In genomic region chr5:86880785-86881492, GRCh38 we compare ENCODE assay signal across 8 cellular contexts.
DNase-seq lines count a peak whose midpoint lies in the region; ATAC-seq, FAIRE-seq and TF ChIP-seq lines count a peak whose summit lies in the region.

No MANE protein-coding gene starts in this region.

- FAIRE-seq in G401.6 (lab: Jason Lieb, UNC), result peak; percentile 63

- H3K27ac Mint-ChIP-seq in activated naive CD4-positive, alpha-beta T cell treated with anti-CD3 and anti-CD28 coated beads, Interleukin-2, amount 50 U/mL, for 72 hours, result no peak overlapping the region

- no peaks in the 10 kb centered on the region for H3K4me1 ChIP-seq in NT2/D1 (ENCODE audit: insufficient read depth, insufficient read length)
- no peaks in the 10 kb centered on the region for H3K4me1 ChIP-seq in psoas muscle

- no peaks in the 10 kb centered on the region for H3K9me3 Mint-ChIP-seq in activated naive CD4-positive, alpha-beta T cell treated with anti-CD3 and anti-CD28 coated beads, Interleukin-2, amount 50 U/mL, for 72 hours

- no peak overlapping the region for H3K4me3 ChIP-seq in NT2/D1 (ENCODE audit: insufficient read length, low read depth)
- H3K4me3 ChIP-seq in psoas muscle, result no peak overlapping the region

- peak; percentile 52 for TF ChIP-seq CTCF in psoas muscle (IDR thresholded peaks at IDR 0.05)

- no peak overlapping the region for H3K9ac ChIP-seq in NT2/D1 (ENCODE audit: insufficient read length, low read depth)

- ATAC-seq in GM21528 (IDR thresholded peaks at IDR 0.05; ENCODE audit: low FRiP score, unreplicated experiment), result peak; percentile 90
- peak; percentile 72 to 94 for ATAC-seq in activated naive CD4-positive, alpha-beta T cell treated with anti-CD3 and anti-CD28 coated beads, Interleukin-2, amount 50 U/mL, for 72 hours
- ATAC-seq in Right ventricle myocardium superior (ENCODE audit: poor library complexity), result peak; percentile 89
- peak; percentile 67 to 80 (median 76) for ATAC-seq in psoas muscle

- DNase-seq in HS-27A (ENCODE audit: low read depth) (peak; percentile 11), NT2/D1 (ENCODE audit: low read depth, low spot score) (peak; percentile 65), Right ventricle myocardium superior (no peak), psoas muscle (no peak), NCI-H2196 treated with DMSO at 0.1 percent for 48 hours (lab: John Stamatoyannopoulos, UW; ENCODE audit: unreplicated experiment) (no peak)
- DNase-seq in activated naive CD4-positive, alpha-beta T cell treated with anti-CD3 and anti-CD28 coated beads, Interleukin-2, amount 50 U/mL, for 72 hours (ENCODE audit: low spot score in 2 of 2), result peak in 1 of 2 donors; percentile 6

- H3K9me3 ChIP-seq in NT2/D1 (ENCODE audit: insufficient read depth, low read length) (no peaks in the 10 kb centered on the region), psoas muscle (no peaks in the 10 kb centered on the region)

- H3K27ac ChIP-seq in psoas muscle, result no peak overlapping the region

- no peaks in the 10 kb centered on the region for H3K36me3 Mint-ChIP-seq in activated naive CD4-positive, alpha-beta T cell treated with anti-CD3 and anti-CD28 coated beads, Interleukin-2, amount 50 U/mL, for 72 hours

- WGBS in psoas muscle, 3 donors, result 56 to 60% (median 57%) methylated on average over 3 of the region's 3 CpGs

- H3K36me3 ChIP-seq in NT2/D1 (ENCODE audit: insufficient read depth, insufficient read length, low read length), result no peaks in the 10 kb centered on the region
- no peaks in the 10 kb centered on the region for H3K36me3 ChIP-seq in psoas muscle (ENCODE audit: insufficient read depth in 1 of 2, low read depth in 1 of 2)

- no peaks in the 10 kb centered on the region for H3K27me3 ChIP-seq in NT2/D1 (ENCODE audit: insufficient read depth, insufficient read length)
- H3K27me3 ChIP-seq in psoas muscle (ENCODE audit: insufficient read depth in 3 of 3, low read length in 2 of 3), result no peaks in the 10 kb centered on the region

- intact Hi-C loops in Right ventricle myocardium superior (cut with DNase I), result no loop called here
- intact Hi-C loops in psoas muscle (cut with DNase I), result loop anchor here in 1 of 2 donors (2.0 to 5.0 kb wide), 2 partner anchors 86 to 132 kb away; no protein-coding TSS in a partner anchor

Comparison
In these comparisons a context has a peak if more than half of its experiments do, and no peak if none do; other contexts are left out.
1. DNase-seq: peak in HS-27A (single experiment) and NT2/D1 (single experiment); none in Right ventricle myocardium superior (single experiment), psoas muscle (0 of 2) and NCI-H2196 treated with DMSO at 0.1 percent for 48 hours (single experiment).
2. Peak in every context shown above with its lines, with median percentiles within 50 percentile points of each other: ATAC-seq.